ENCODE assay signal across 1 cellular context in the genomic region with DNA sequence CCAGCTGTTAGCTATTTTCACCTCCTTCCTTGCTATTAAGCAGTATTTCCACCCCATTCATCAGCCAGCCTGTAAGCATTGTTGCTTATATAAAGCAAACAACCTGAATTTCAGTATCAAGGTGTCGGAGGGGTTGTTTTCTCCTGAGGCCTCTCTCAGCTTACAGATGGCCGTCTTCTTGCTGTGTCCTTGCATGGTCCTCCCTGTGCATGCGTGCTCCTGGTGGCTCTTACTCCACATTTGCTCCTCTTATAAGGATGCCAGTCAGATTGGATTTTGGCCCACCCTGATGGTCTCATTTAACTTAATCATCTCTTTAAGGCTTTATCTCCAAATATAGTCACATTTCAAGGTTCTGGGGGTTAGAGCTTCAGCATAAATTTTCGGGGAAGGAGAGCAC.
TF ChIP-seq lines count a peak whose summit lies in the region.

No MANE protein-coding gene starts in this region.

TF ChIP-seq in neural cell, 6 proteins besides CTCF, POLR2A, EP300 and RAD21 (continued from another document):
- TF ChIP-seq, protein P1, sequence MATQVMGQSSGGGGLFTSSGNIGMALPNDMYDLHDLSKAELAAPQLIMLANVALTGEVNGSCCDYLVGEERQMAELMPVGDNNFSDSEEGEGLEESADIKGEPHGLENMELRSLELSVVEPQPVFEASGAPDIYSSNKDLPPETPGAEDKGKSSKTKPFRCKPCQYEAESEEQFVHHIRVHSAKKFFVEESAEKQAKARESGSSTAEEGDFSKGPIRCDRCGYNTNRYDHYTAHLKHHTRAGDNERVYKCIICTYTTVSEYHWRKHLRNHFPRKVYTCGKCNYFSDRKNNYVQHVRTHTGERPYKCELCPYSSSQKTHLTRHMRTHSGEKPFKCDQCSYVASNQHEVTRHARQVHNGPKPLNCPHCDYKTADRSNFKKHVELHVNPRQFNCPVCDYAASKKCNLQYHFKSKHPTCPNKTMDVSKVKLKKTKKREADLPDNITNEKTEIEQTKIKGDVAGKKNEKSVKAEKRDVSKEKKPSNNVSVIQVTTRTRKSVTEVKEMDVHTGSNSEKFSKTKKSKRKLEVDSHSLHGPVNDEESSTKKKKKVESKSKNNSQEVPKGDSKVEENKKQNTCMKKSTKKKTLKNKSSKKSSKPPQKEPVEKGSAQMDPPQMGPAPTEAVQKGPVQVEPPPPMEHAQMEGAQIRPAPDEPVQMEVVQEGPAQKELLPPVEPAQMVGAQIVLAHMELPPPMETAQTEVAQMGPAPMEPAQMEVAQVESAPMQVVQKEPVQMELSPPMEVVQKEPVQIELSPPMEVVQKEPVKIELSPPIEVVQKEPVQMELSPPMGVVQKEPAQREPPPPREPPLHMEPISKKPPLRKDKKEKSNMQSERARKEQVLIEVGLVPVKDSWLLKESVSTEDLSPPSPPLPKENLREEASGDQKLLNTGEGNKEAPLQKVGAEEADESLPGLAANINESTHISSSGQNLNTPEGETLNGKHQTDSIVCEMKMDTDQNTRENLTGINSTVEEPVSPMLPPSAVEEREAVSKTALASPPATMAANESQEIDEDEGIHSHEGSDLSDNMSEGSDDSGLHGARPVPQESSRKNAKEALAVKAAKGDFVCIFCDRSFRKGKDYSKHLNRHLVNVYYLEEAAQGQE (IDR thresholded peaks at IDR 0.05; ENCODE audit: borderline replicate concordance) = no peak
